ENCODE assay signal across 1 cellular context in the genomic region with DNA sequence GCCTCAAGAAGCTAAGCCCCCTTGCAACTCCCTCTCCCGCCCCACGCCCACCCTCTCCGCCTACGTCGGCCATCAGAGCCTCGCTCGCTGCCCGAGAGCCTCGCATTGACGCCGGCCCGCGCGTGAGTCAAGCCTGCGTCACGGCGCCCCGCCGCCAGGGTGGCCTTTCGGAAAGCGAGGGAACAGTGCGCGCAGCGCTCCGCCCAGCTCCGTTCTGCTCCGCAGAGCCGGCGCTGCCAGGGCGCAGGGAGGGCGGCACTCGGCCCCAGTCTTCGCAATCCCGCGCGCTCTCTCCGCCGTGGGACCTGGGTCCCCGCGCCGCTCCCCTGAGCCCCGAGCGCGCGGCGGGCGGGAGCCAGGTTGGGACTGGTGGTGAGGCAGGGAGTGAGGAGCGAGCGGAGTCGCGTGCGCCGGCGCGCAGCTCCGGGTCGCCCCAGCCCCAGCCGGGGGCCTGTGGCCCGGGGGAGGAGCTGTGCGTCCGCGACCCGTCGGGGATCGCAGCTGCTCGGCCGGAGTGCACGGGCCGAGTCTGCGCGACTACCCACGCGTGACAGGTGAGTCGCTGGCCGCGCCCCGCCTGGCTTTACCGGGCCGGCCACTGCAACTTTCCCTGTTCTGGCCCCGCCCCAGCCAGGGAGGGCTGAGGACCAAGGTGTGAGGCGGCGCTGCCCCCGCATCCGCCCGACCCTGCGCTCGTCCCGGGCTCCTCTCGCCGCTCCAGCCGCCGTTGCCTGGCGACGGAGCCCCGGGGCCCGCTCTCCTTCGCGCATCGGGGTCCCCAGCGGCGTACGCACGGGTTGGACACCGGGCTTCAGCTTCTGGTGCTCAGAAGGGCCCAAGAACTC.
A peak's percentile ranks its signal among the peaks of the same experiment; 100 is the strongest.
TF ChIP-seq lines count a peak whose summit lies in the region.

A gene (plus strand): TSS at position 165 of the 845 bp plus-strand sequence. CDS start 16,436 bp downstream, outside the sequence.

TF ChIP-seq in HEK293, 187 proteins besides CTCF, POLR2A, EP300 and RAD21 (continued from another document and continues in another):
- TF ChIP-seq, protein P1, sequence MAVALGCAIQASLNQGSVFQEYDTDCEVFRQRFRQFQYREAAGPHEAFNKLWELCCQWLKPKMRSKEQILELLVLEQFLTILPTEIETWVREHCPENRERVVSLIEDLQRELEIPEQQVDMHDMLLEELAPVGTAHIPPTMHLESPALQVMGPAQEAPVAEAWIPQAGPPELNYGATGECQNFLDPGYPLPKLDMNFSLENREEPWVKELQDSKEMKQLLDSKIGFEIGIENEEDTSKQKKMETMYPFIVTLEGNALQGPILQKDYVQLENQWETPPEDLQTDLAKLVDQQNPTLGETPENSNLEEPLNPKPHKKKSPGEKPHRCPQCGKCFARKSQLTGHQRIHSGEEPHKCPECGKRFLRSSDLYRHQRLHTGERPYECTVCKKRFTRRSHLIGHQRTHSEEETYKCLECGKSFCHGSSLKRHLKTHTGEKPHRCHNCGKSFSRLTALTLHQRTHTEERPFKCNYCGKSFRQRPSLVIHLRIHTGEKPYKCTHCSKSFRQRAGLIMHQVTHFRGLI (tag by site-specific recombination; IDR thresholded peaks at IDR 0.05), result no peak
- no peak for TF ChIP-seq ZNF223 (tag by site-specific recombination; IDR thresholded peaks at IDR 0.05)
- TF ChIP-seq, protein P2, sequence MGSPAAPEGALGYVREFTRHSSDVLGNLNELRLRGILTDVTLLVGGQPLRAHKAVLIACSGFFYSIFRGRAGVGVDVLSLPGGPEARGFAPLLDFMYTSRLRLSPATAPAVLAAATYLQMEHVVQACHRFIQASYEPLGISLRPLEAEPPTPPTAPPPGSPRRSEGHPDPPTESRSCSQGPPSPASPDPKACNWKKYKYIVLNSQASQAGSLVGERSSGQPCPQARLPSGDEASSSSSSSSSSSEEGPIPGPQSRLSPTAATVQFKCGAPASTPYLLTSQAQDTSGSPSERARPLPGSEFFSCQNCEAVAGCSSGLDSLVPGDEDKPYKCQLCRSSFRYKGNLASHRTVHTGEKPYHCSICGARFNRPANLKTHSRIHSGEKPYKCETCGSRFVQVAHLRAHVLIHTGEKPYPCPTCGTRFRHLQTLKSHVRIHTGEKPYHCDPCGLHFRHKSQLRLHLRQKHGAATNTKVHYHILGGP (tag by site-specific recombination; IDR thresholded peaks at IDR 0.05), result no peak
- TF ChIP-seq, protein P3, sequence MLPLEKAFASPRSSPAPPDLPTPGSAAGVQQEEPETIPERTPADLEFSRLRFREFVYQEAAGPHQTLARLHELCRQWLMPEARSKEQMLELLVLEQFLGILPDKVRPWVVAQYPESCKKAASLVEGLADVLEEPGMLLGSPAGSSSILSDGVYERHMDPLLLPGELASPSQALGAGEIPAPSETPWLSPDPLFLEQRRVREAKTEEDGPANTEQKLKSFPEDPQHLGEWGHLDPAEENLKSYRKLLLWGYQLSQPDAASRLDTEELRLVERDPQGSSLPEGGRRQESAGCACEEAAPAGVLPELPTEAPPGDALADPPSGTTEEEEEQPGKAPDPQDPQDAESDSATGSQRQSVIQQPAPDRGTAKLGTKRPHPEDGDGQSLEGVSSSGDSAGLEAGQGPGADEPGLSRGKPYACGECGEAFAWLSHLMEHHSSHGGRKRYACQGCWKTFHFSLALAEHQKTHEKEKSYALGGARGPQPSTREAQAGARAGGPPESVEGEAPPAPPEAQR (tag by site-specific recombination; IDR thresholded peaks at IDR 0.05), result no peak
- no peak for TF ChIP-seq ZNF626 (tag by site-specific recombination; IDR thresholded peaks at IDR 0.05)
- no peak for TF ChIP-seq ZNF791 (tag by site-specific recombination; IDR thresholded peaks at IDR 0.05)
- TF ChIP-seq ZNF560 (tag by site-specific recombination; IDR thresholded peaks at IDR 0.05; ENCODE audit: borderline replicate concordance), result no peak
- TF ChIP-seq, protein P4, sequence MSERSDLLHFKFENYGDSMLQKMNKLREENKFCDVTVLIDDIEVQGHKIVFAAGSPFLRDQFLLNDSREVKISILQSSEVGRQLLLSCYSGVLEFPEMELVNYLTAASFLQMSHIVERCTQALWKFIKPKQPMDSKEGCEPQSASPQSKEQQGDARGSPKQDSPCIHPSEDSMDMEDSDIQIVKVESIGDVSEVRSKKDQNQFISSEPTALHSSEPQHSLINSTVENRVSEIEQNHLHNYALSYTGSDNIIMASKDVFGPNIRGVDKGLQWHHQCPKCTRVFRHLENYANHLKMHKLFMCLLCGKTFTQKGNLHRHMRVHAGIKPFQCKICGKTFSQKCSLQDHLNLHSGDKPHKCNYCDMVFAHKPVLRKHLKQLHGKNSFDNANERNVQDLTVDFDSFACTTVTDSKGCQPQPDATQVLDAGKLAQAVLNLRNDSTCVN (tag by site-specific recombination; optimal IDR thresholded peaks at IDR 0.05), result peak; percentile 96
- TF ChIP-seq, protein P5, sequence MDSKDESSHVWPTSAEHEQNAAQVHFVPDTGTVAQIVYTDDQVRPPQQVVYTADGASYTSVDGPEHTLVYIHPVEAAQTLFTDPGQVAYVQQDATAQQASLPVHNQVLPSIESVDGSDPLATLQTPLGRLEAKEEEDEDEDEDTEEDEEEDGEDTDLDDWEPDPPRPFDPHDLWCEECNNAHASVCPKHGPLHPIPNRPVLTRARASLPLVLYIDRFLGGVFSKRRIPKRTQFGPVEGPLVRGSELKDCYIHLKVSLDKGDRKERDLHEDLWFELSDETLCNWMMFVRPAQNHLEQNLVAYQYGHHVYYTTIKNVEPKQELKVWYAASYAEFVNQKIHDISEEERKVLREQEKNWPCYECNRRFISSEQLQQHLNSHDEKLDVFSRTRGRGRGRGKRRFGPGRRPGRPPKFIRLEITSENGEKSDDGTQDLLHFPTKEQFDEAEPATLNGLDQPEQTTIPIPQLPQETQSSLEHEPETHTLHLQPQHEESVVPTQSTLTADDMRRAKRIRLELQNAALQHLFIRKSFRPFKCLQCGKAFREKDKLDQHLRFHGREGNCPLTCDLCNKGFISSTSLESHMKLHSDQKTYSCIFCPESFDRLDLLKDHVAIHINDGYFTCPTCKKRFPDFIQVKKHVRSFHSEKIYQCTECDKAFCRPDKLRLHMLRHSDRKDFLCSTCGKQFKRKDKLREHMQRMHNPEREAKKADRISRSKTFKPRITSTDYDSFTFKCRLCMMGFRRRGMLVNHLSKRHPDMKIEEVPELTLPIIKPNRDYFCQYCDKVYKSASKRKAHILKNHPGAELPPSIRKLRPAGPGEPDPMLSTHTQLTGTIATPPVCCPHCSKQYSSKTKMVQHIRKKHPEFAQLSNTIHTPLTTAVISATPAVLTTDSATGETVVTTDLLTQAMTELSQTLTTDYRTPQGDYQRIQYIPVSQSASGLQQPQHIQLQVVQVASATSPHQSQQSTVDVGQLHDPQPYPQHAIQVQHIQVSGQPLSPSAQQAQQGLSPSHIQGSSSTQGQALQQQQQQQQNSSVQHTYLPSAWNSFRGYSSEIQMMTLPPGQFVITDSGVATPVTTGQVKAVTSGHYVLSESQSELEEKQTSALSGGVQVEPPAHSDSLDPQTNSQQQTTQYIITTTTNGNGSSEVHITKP (tag by site-specific recombination; IDR thresholded peaks at IDR 0.05), result no peak
- TF ChIP-seq, protein P6, sequence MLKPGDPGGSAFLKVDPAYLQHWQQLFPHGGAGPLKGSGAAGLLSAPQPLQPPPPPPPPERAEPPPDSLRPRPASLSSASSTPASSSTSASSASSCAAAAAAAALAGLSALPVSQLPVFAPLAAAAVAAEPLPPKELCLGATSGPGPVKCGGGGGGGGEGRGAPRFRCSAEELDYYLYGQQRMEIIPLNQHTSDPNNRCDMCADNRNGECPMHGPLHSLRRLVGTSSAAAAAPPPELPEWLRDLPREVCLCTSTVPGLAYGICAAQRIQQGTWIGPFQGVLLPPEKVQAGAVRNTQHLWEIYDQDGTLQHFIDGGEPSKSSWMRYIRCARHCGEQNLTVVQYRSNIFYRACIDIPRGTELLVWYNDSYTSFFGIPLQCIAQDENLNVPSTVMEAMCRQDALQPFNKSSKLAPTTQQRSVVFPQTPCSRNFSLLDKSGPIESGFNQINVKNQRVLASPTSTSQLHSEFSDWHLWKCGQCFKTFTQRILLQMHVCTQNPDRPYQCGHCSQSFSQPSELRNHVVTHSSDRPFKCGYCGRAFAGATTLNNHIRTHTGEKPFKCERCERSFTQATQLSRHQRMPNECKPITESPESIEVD (tag by site-specific recombination; IDR thresholded peaks at IDR 0.05), result no peak
- TF ChIP-seq ZNF600 (tag by site-specific recombination; IDR thresholded peaks at IDR 0.05), result peak; percentile 98
- no peak for TF ChIP-seq SCRT2 (tag by site-specific recombination; IDR thresholded peaks at IDR 0.05)
- TF ChIP-seq ZNF596 (tag by site-specific recombination; IDR thresholded peaks at IDR 0.05), result no peak
- TF ChIP-seq, protein P7, sequence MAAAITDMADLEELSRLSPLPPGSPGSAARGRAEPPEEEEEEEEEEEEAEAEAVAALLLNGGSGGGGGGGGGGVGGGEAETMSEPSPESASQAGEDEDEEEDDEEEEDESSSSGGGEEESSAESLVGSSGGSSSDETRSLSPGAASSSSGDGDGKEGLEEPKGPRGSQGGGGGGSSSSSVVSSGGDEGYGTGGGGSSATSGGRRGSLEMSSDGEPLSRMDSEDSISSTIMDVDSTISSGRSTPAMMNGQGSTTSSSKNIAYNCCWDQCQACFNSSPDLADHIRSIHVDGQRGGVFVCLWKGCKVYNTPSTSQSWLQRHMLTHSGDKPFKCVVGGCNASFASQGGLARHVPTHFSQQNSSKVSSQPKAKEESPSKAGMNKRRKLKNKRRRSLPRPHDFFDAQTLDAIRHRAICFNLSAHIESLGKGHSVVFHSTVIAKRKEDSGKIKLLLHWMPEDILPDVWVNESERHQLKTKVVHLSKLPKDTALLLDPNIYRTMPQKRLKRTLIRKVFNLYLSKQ (tag by site-specific recombination; IDR thresholded peaks at IDR 0.05; ENCODE audit: borderline replicate concordance), result no peak
- TF ChIP-seq ZNF274 (IDR thresholded peaks at IDR 0.05; ENCODE audit: low read length), result no peak
- no peak for TF ChIP-seq ZNF274 (tag by site-specific recombination; IDR thresholded peaks at IDR 0.05; ENCODE audit: borderline replicate concordance)
- TF ChIP-seq ZNF416 (tag by site-specific recombination; IDR thresholded peaks at IDR 0.05), result no peak
- TF ChIP-seq ZFP41 (tag by site-specific recombination; IDR thresholded peaks at IDR 0.05; ENCODE audit: borderline replicate concordance), result no peak
- TF ChIP-seq, protein P8, sequence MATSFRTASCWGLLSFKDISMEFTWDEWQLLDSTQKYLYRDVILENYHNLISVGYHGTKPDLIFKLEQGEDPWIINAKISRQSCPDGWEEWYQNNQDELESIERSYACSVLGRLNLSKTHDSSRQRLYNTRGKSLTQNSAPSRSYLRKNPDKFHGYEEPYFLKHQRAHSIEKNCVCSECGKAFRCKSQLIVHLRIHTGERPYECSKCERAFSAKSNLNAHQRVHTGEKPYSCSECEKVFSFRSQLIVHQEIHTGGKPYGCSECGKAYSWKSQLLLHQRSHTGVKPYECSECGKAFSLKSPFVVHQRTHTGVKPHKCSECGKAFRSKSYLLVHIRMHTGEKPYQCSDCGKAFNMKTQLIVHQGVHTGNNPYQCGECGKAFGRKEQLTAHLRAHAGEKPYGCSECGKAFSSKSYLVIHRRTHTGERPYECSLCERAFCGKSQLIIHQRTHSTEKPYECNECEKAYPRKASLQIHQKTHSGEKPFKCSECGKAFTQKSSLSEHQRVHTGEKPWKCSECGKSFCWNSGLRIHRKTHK (tag by site-specific recombination; IDR thresholded peaks at IDR 0.05), result no peak
- no peak for TF ChIP-seq ZNF768 (tag by site-specific recombination; IDR thresholded peaks at IDR 0.05)
- no peak for TF ChIP-seq ZNF707 (tag by site-specific recombination; IDR thresholded peaks at IDR 0.05)
- TF ChIP-seq IKZF3 (tag by site-specific recombination; IDR thresholded peaks at IDR 0.05), result no peak
- TF ChIP-seq ZNF514 (tag by site-specific recombination; IDR thresholded peaks at IDR 0.05), result no peak
- no peak for TF ChIP-seq ZNF776 (tag by site-specific recombination; IDR thresholded peaks at IDR 0.05; ENCODE audit: borderline replicate concordance)
- TF ChIP-seq ZNF555 (tag by site-specific recombination; conservative IDR thresholded peaks at IDR 0.05), result no peak
- TF ChIP-seq ZFP3 (tag by site-specific recombination; IDR thresholded peaks at IDR 0.05; ENCODE audit: low read depth), result no peak
- TF ChIP-seq ZNF571 (tag by site-specific recombination; IDR thresholded peaks at IDR 0.05), result no peak
- TF ChIP-seq ZNF202 (tag by site-specific recombination; IDR thresholded peaks at IDR 0.05; ENCODE audit: borderline replicate concordance), result no peak
- no peak for TF ChIP-seq ZSCAN23 (tag by site-specific recombination; IDR thresholded peaks at IDR 0.05)
- no peak for TF ChIP-seq ZNF558 (tag by site-specific recombination; IDR thresholded peaks at IDR 0.05)
- TF ChIP-seq, protein P9, sequence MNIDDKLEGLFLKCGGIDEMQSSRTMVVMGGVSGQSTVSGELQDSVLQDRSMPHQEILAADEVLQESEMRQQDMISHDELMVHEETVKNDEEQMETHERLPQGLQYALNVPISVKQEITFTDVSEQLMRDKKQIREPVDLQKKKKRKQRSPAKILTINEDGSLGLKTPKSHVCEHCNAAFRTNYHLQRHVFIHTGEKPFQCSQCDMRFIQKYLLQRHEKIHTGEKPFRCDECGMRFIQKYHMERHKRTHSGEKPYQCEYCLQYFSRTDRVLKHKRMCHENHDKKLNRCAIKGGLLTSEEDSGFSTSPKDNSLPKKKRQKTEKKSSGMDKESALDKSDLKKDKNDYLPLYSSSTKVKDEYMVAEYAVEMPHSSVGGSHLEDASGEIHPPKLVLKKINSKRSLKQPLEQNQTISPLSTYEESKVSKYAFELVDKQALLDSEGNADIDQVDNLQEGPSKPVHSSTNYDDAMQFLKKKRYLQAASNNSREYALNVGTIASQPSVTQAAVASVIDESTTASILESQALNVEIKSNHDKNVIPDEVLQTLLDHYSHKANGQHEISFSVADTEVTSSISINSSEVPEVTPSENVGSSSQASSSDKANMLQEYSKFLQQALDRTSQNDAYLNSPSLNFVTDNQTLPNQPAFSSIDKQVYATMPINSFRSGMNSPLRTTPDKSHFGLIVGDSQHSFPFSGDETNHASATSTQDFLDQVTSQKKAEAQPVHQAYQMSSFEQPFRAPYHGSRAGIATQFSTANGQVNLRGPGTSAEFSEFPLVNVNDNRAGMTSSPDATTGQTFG (tag by site-specific recombination; IDR thresholded peaks at IDR 0.05; ENCODE audit: borderline replicate concordance), result no peak
- TF ChIP-seq ZNF664 (tag by site-specific recombination; IDR thresholded peaks at IDR 0.05), result no peak
- TF ChIP-seq ZNF654 (tag by site-specific recombination; IDR thresholded peaks at IDR 0.05; ENCODE audit: low read depth), result no peak
- TF ChIP-seq, protein P10, sequence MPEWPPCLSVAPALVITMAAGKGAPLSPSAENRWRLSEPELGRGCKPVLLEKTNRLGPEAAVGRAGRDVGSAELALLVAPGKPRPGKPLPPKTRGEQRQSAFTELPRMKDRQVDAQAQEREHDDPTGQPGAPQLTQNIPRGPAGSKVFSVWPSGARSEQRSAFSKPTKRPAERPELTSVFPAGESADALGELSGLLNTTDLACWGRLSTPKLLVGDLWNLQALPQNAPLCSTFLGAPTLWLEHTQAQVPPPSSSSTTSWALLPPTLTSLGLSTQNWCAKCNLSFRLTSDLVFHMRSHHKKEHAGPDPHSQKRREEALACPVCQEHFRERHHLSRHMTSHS (tag by site-specific recombination; IDR thresholded peaks at IDR 0.05), result no peak
- TF ChIP-seq OVOL3 (tag by site-specific recombination; IDR thresholded peaks at IDR 0.05), result no peak
- TF ChIP-seq HOXC10 (CRISPR knock-in tag; IDR thresholded peaks at IDR 0.05), result no peak
- no peak for TF ChIP-seq ZNF404 (tag by site-specific recombination; IDR thresholded peaks at IDR 0.05)
